ENCODE assay signal across 8 cellular contexts in the genomic region with DNA sequence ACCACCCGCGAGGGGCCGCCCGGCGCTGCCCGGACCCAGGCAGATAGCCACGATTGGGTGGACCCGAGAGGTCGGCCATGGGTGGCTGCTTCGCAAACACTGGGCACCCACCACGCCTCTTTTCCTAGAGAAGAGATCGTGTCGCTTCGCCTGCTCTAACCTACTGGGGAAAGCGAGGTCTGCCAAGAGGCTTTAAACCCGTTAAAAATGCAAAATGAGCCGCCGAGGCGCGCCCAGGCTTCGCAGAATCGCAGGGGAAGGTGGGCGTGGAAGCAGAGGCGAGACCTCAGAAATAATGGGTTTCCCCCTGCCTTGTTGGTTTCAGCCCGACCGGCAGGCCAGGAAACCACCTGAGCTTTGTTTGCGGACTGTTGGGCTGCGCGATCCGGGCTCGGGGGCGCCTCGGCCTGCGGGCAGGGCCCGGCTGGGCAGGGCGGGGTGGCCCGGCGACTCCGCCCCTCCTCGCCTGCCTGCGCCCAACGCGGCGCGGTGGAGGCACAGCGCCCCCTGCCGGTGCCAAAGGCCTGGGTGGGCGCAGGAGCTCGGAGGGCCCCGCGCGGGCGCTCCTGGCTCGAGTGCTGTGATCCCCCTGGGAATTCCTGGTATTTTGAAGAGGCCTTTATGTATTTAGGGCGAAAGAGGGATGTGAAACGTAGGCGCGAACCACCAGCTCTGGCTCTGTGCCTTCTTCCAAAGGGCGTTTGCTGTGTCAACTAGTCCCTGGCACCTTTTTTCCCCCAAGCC. TPM values are rescaled to one million over a fixed set of nuclear protein-coding genes. Genes with fewer than 3 reads are reported as not detected.
DNase-seq lines count a peak whose midpoint lies in the region; TF ChIP-seq lines count a peak whose summit lies in the region.

No MANE protein-coding gene starts in this region.

- peak overlapping the region; percentile 100 for H3K9ac ChIP-seq in trophoblast cell (ENCODE audit: low read length)

- DNase-seq in GM10266 (ENCODE audit: extremely low spot score) (peak; percentile 98), HEK293T (ENCODE audit: extremely low spot score) (peak; percentile 91), NAMALWA (ENCODE audit: low spot score) (peak; percentile 84), SKM-1 treated with dmso at 0.1 percent for 144 hours (lab: John Stamatoyannopoulos, UW; ENCODE audit: unreplicated experiment) (peak; percentile 72), cardiac muscle cell (ENCODE audit: low read depth in 1 of 2, low spot score in 1 of 2) (peak; percentile 94 to 96), trophoblast cell (peak; percentile 93 to 94), transverse colon (peak; percentile 93)
- peak; percentile 58 for DNase-seq in activated naive CD8-positive, alpha-beta T cell treated with anti-CD3 and anti-CD28 coated beads, Interleukin-2, amount 50 U/mL, for 16 hours (ENCODE audit: low read depth, low spot score)

- peak overlapping the region; percentile 58 for H2BK12ac ChIP-seq in trophoblast cell (ENCODE audit: low read length)

- H3K9me3 ChIP-seq in cardiac muscle cell (ENCODE audit: low read depth) (no peaks in the 10 kb centered on the region), trophoblast cell (ENCODE audit: insufficient read depth, low read depth, low read length) (no peaks in the 10 kb centered on the region), transverse colon (no peaks in the 10 kb centered on the region)

- peak overlapping the region; percentile 98 for H2AK5ac ChIP-seq in trophoblast cell (ENCODE audit: low read length)

- in situ Hi-C loops in transverse colon (cut with MboI; ENCODE audit: low pct_ligation_motif_present in 1 of 4, low pct_unique_long_range_greater_than_20kb in 1 of 4, low sequenced_read_pairs in 3 of 4) = loop anchor here in 3 of 4 donors (25.0 kb wide), 3 partner anchors 221 to 546 kb away; no protein-coding TSS in a partner anchor

- peaks cover 22% of the 10 kb centered on the region for H3K79me1 ChIP-seq in trophoblast cell (ENCODE audit: low read length)

- peaks cover 26% of the 10 kb centered on the region for H3K79me2 ChIP-seq in trophoblast cell (ENCODE audit: control insufficient read depth, insufficient read depth, low read length, poor library complexity)

- CTCF ChIA-PET in HEK293T (lab: Yijun Ruan, JAX) = interaction anchor here (0.5 to 2.2 kb wide), 28 partner anchors 10 to 655 kb away, joined by 3 to 8 read pairs (median 3); no protein-coding TSS in a partner anchor

- H3K4me1 ChIP-seq in cardiac muscle cell (ENCODE audit: low read depth) (peaks cover 6% of the 10 kb centered on the region), trophoblast cell (ENCODE audit: control insufficient read depth in 1 of 2, insufficient read depth in 2 of 2, low read length in 2 of 2) (peaks cover 0 to 3% of the 10 kb centered on the region in 2 experiments), transverse colon (peaks cover 0 to 36% (median 13%) of the 10 kb centered on the region in 4 donors)

- peak overlapping the region; percentile 96 for H4K8ac ChIP-seq in trophoblast cell (ENCODE audit: low read depth, low read length)

- H3K14ac ChIP-seq in trophoblast cell (ENCODE audit: low read length) = peak overlapping the region; percentile 99

- H4K12ac ChIP-seq in trophoblast cell (ENCODE audit: low read depth, low read length) = peak overlapping the region; percentile 74

- H3K4ac ChIP-seq in trophoblast cell (ENCODE audit: low read depth, low read length) = peak overlapping the region; percentile 100

- peak overlapping the region; percentile 98 for H2BK120ac ChIP-seq in trophoblast cell (ENCODE audit: insufficient read depth, low read length, poor library complexity)

- H3K4me3 ChIP-seq in cardiac muscle cell = peak overlapping the region; percentile 98
- H3K4me3 ChIP-seq in trophoblast cell (ENCODE audit: low read depth, low read length) = peak overlapping the region; percentile 92
- peak overlapping the region; percentile 73 to 82 (median 74) for H3K4me3 ChIP-seq in transverse colon

- peak overlapping the region; percentile 99 for H4K91ac ChIP-seq in trophoblast cell (ENCODE audit: low read depth, low read length)

- TF ChIP-seq EP300 in transverse colon (IDR thresholded peaks at IDR 0.05; ENCODE audit: low read depth) = peak; percentile 1

- peak overlapping the region; percentile 90 for H3K27ac ChIP-seq in cardiac muscle cell
- peak overlapping the region; percentile 85 for H3K27ac ChIP-seq in trophoblast cell (ENCODE audit: low read depth, low read length)
- peak overlapping the region; percentile 91 to 98 (median 96) for H3K27ac ChIP-seq in transverse colon

- H3K36me3 ChIP-seq in cardiac muscle cell (peaks cover 21% of the 10 kb centered on the region), trophoblast cell (ENCODE audit: control insufficient read depth in 1 of 2, insufficient read depth in 2 of 2, low read length in 2 of 2) (peaks cover 9 to 17% of the 10 kb centered on the region in 2 experiments), transverse colon (no peaks in the 10 kb centered on the region)

- POLR2A ChIA-PET in HEK293T (lab: Yijun Ruan, JAX) = interaction anchor here (0.6 to 1.7 kb wide), 13 partner anchors 8 to 912 kb away, joined by 3 to 5 read pairs (median 3); no protein-coding TSS in a partner anchor

- peak; percentile 92 for TF ChIP-seq POLR2A in transverse colon (IDR thresholded peaks at IDR 0.05)

- H3K23ac ChIP-seq in trophoblast cell (ENCODE audit: low read length) = no peak overlapping the region

- H3K27me3 ChIP-seq in cardiac muscle cell = peaks cover 3% of the 10 kb centered on the region
- H3K27me3 ChIP-seq in trophoblast cell (ENCODE audit: insufficient read depth, low read length) = no peaks in the 10 kb centered on the region
- no peaks in the 10 kb centered on the region for H3K27me3 ChIP-seq in transverse colon

- no CpG with 5 or more reads among the region's 59 CpGs for WGBS in trophoblast cell (ENCODE audit: extremely low coverage, insufficient coverage, insufficient read length)
- WGBS in transverse colon (ENCODE audit: low coverage in 1 of 2), 2 donors = 0% methylated on average over 57 of the region's 59 CpGs; no CpG with 5 or more reads in 1 of the 2 donors

- peak overlapping the region; percentile 83 for H3K4me2 ChIP-seq in trophoblast cell (ENCODE audit: low read length)

- H2BK5ac ChIP-seq in trophoblast cell (ENCODE audit: low read depth, low read length, poor library complexity) = peak overlapping the region; percentile 99

- H2AFZ ChIP-seq in trophoblast cell (ENCODE audit: insufficient read depth, low read length, poor library complexity) = peak overlapping the region; percentile 85

- TF ChIP-seq CTCF in GM10266 (IDR thresholded peaks at IDR 0.05; ENCODE audit: control insufficient read depth, insufficient read depth, low read depth, missing control alignments) (peak; percentile 91), cardiac muscle cell (IDR thresholded peaks at IDR 0.05; ENCODE audit: low read depth, low read length) (peak; percentile 74), transverse colon (IDR thresholded peaks at IDR 0.05) (peak; percentile 84 to 97 (median 93))

- intact Hi-C loops in transverse colon (cut with DNase I; ENCODE audit: low total_unique reads) = loop anchor here (5.0 to 10.0 kb wide), 4 partner anchors 296 to 554 kb away; no protein-coding TSS in a partner anchor

- H3K18ac ChIP-seq in trophoblast cell (ENCODE audit: low read length) = peak overlapping the region; percentile 99

TF ChIP-seq in HEK293T, 16 proteins besides CTCF, POLR2A, EP300 and RAD21:
- TF ChIP-seq PKNOX1 (IDR thresholded peaks at IDR 0.05) = no peak
- TF ChIP-seq FOXA1 (IDR thresholded peaks at IDR 0.05) = no peak
- TF ChIP-seq NFRKB (IDR thresholded peaks at IDR 0.05) = no peak
- no peak for TF ChIP-seq SUZ12 (IDR thresholded peaks at IDR 0.05)
- TF ChIP-seq CTBP1 (IDR thresholded peaks at IDR 0.05; ENCODE audit: borderline replicate concordance) = 0 out of 2 replicates have a peak, but pooled peaks have one; percentile 34
- no peak for TF ChIP-seq BHLHE40 (IDR thresholded peaks at IDR 0.05; ENCODE audit: borderline replicate concordance)
- peak; percentile 20; the same call in 1 of the 2 replicates for TF ChIP-seq ELF4 (IDR thresholded peaks at IDR 0.05)
- no peak for TF ChIP-seq FOXK2 (IDR thresholded peaks at IDR 0.05)
- no peak for TF ChIP-seq TARDBP (IDR thresholded peaks at IDR 0.05)
- no peak for TF ChIP-seq HDGF (IDR thresholded peaks at IDR 0.05; ENCODE audit: borderline replicate concordance)
- peak; percentile 67; the same call in 1 of the 2 replicates for TF ChIP-seq ARNT (IDR thresholded peaks at IDR 0.05)
- no peak for TF ChIP-seq SP1 (IDR thresholded peaks at IDR 0.05)
- no peak for TF ChIP-seq L3MBTL2 (conservative IDR thresholded peaks at IDR 0.05)
- TF ChIP-seq FOXM1 (IDR thresholded peaks at IDR 0.05; ENCODE audit: borderline replicate concordance) = peak; percentile 81
- no peak for TF ChIP-seq ZNF384 (IDR thresholded peaks at IDR 0.05)
- TF ChIP-seq LEF1 (IDR thresholded peaks at IDR 0.05; ENCODE audit: borderline replicate concordance) = 0 out of 2 replicates have a peak, but pooled peaks have one; percentile 35
TF ChIP-seq in HEK293T: peak in this region for 5.

RNA-seq across cellular contexts. Expression of gene MARCKS, which starts 1.6 kb away (rescaled TPM):
- 224 and 275 TPM in 2 replicates for total RNA-seq in cardiac muscle cell
- polyA plus RNA-seq in cardiac muscle cell = 193 and 195 TPM in 2 replicates
- 152 and 156 TPM in 2 replicates for polyA plus RNA-seq in trophoblast cell (2013)
- total RNA-seq in transverse colon = 100 to 1,000 TPM in 2 of 4 donors, 10 to 100 TPM in 2; 64.2 to 118 (median 90.5) TPM

Comparison
In these comparisons a context has a peak if more than half of its experiments do, and no peak if none do; other contexts are left out.
1. Peak in every context shown above with its lines: DNase-seq, H3K4me3 ChIP-seq and H3K27ac ChIP-seq.